Comparison of ENCODE assay signal across 8 cellular contexts in the genomic region with DNA sequence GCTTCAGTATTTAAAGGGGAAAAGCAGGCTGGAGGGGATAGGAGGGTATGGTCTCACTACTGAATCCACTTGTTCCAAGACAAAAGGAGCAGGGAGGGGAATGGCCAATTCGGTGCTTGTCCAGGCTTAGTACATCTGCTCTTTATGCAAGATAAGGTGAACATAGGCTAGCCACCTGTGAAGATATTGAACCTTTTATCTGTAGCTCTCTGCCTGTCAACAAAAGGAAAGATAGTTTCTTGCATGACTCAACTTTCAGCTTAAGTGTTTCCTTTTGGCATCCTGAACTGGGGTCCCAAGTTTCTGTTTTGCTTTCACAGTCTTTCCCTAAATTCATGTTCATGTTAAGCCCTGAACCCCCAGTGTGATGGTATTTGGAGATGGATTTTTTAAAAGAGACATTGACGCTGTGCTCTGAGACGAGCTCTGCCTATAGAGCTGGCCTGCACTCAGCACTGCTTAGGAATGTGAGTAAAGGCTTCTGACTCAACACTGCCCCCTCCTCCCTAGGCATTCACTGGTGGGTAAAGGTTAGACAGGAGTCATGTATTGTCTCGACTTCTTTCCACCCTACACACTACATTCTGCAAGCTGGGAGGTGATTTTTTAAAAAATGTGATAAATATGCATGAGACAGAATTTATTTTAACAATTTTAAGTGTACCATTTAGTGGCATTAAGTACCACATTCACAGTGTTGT. TPM values are rescaled to one million over a fixed set of nuclear protein-coding genes. Genes with fewer than 3 reads are reported as not detected.
A peak's percentile ranks its signal among the peaks of the same experiment; 100 is the strongest.
DNase-seq lines count a peak whose midpoint lies in the region; ATAC-seq and TF ChIP-seq lines count a peak whose summit lies in the region.

No MANE protein-coding gene starts in this region.

- POLR2A ChIA-PET in AG04449 (lab: Yijun Ruan, JAX) (no interaction called here), SK-N-SH (lab: Yijun Ruan, JAX) (no interaction called here)

- WGBS in SK-N-SH (ENCODE audit: low lambda C conversion rate): 24% methylated on average over 4 of the region's 4 CpGs

- no peaks in the 10 kb centered on the region for H3K36me3 ChIP-seq in SK-N-SH (replicated peaks in 1 of 2; ENCODE audit: control insufficient read depth in 1 of 2, insufficient read depth in 2 of 2, low read length in 1 of 2)

- H3K9me3 ChIP-seq in SK-N-SH: no peaks in the 10 kb centered on the region

- ATAC-seq in GM18520 (IDR thresholded peaks at IDR 0.05; ENCODE audit: unreplicated experiment) (no peak), GM19328 (IDR thresholded peaks at IDR 0.05; ENCODE audit: unreplicated experiment) (no peak), HG03108 (IDR thresholded peaks at IDR 0.05; ENCODE audit: unreplicated experiment) (no peak)

- CTCF ChIA-PET in AG04449 (lab: Yijun Ruan, JAX): interaction anchor here (0.9 to 1.8 kb wide), 2 partner anchors 15 to 64 kb away, joined by 3 to 4 read pairs; a partner anchor contains a TSS
- CTCF ChIA-PET in SK-N-SH (lab: Yijun Ruan, JAX): interaction anchor here (0.8 to 2.1 kb wide), 5 partner anchors 11 to 111 kb away, joined by 3 to 12 read pairs (median 3); no protein-coding TSS in a partner anchor

- peaks cover 0 to 2% of the 10 kb centered on the region in 2 experiments; a peak in 1 of 4 replicates for H3K4me1 ChIP-seq in SK-N-SH (ENCODE audit: control insufficient read depth in 1 of 2, insufficient read depth in 2 of 2, low read depth in 1 of 2, low read length in 1 of 2)

- peaks cover 7% of the 10 kb centered on the region; the same call in 1 of the 2 replicates for H3K27me3 ChIP-seq in SK-N-SH (ENCODE audit: insufficient read depth)

- TF ChIP-seq CTCF in AG04449 (IDR thresholded peaks at IDR 0.05; ENCODE audit: insufficient read depth, low read length, missing control alignments) (peak; percentile 19), GM20000 (IDR thresholded peaks at IDR 0.05; ENCODE audit: extremely low read depth, missing control alignments) (peak; percentile 24), SK-N-SH (IDR thresholded peaks at IDR 0.05) (peak; percentile 40)

- no peak overlapping the region for H3K27ac ChIP-seq in SK-N-SH (ENCODE audit: low read depth in 2 of 2, low read length in 1 of 2)

- H3K9me2 ChIP-seq in SK-N-SH: no peaks in the 10 kb centered on the region

- TF ChIP-seq EP300 in SK-N-SH (IDR thresholded peaks at IDR 0.05; ENCODE audit: borderline replicate concordance in 1 of 2, low read depth in 1 of 2, low read length in 1 of 2): no peak

- H4K20me1 ChIP-seq in SK-N-SH (ENCODE audit: insufficient read depth): no peaks in the 10 kb centered on the region

- H3F3A ChIP-seq in SK-N-SH (replicated peaks; ENCODE audit: insufficient read depth): no peaks in the 10 kb centered on the region

- H3K4me2 ChIP-seq in SK-N-SH: peak overlapping the region; percentile 31; the same call in 1 of the 2 replicates

- DNase-seq in AG04449 (ENCODE audit: low read depth, low spot score) (no peak), GM20000 (ENCODE audit: low spot score) (no peak), SK-N-SH (no peak), iPS-NIHi7 (ENCODE audit: extremely low spot score) (peak; percentile 68), NCI-H748 (lab: John Stamatoyannopoulos, UW; ENCODE audit: unreplicated experiment) (no peak)

- H3K4me3 ChIP-seq in AG04449 (ENCODE audit: low read depth, low read length) (no peak overlapping the region), SK-N-SH (ENCODE audit: low read depth in 2 of 2, low read length in 1 of 2) (no peak overlapping the region)

- H3K79me2 ChIP-seq in SK-N-SH (ENCODE audit: insufficient read depth): no peaks in the 10 kb centered on the region

- H2AFZ ChIP-seq in SK-N-SH (ENCODE audit: low read depth): no peak overlapping the region

- 0 out of 2 replicates have a peak, but pooled peaks have one; percentile 7 for TF ChIP-seq RAD21 in SK-N-SH (IDR thresholded peaks at IDR 0.05; ENCODE audit: low read length)

- H3K9ac ChIP-seq in SK-N-SH: no peak overlapping the region

TF ChIP-seq in SK-N-SH, 30 proteins besides CTCF, POLR2A, EP300 and RAD21:
- TF ChIP-seq MXI1 (IDR thresholded peaks at IDR 0.05; ENCODE audit: low read depth, low read length) (no peak), ELF1 (IDR thresholded peaks at IDR 0.05) (no peak), FOXJ3 (CRISPR knock-in tag; IDR thresholded peaks at IDR 0.05) (no peak), RFX5 (IDR thresholded peaks at IDR 0.05; ENCODE audit: low read length) (no peak), FOSL2 (IDR thresholded peaks at IDR 0.05; ENCODE audit: borderline replicate concordance, low read depth) (no peak; the same call in 1 of the 2 replicates), TCF12 (IDR thresholded peaks at IDR 0.05) (no peak), EZH2phosphoT487 (IDR thresholded peaks at IDR 0.05; ENCODE audit: borderline replicate concordance, low read depth) (no peak), POLR2AphosphoS5 (IDR thresholded peaks at IDR 0.05; ENCODE audit: low read depth, low read length) (no peak), FOXM1 (IDR thresholded peaks at IDR 0.05; ENCODE audit: low read depth) (no peak)
- TF ChIP-seq, protein P1, sequence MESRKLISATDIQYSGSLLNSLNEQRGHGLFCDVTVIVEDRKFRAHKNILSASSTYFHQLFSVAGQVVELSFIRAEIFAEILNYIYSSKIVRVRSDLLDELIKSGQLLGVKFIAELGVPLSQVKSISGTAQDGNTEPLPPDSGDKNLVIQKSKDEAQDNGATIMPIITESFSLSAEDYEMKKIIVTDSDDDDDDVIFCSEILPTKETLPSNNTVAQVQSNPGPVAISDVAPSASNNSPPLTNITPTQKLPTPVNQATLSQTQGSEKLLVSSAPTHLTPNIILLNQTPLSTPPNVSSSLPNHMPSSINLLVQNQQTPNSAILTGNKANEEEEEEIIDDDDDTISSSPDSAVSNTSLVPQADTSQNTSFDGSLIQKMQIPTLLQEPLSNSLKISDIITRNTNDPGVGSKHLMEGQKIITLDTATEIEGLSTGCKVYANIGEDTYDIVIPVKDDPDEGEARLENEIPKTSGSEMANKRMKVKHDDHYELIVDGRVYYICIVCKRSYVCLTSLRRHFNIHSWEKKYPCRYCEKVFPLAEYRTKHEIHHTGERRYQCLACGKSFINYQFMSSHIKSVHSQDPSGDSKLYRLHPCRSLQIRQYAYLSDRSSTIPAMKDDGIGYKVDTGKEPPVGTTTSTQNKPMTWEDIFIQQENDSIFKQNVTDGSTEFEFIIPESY (IDR thresholded peaks at IDR 0.05; ENCODE audit: borderline replicate concordance, low read depth): no peak
- TF ChIP-seq, protein P2, sequence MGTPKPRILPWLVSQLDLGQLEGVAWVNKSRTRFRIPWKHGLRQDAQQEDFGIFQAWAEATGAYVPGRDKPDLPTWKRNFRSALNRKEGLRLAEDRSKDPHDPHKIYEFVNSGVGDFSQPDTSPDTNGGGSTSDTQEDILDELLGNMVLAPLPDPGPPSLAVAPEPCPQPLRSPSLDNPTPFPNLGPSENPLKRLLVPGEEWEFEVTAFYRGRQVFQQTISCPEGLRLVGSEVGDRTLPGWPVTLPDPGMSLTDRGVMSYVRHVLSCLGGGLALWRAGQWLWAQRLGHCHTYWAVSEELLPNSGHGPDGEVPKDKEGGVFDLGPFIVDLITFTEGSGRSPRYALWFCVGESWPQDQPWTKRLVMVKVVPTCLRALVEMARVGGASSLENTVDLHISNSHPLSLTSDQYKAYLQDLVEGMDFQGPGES (IDR thresholded peaks at IDR 0.05; ENCODE audit: low read depth, low read length): no peak
- TF ChIP-seq, protein P3, sequence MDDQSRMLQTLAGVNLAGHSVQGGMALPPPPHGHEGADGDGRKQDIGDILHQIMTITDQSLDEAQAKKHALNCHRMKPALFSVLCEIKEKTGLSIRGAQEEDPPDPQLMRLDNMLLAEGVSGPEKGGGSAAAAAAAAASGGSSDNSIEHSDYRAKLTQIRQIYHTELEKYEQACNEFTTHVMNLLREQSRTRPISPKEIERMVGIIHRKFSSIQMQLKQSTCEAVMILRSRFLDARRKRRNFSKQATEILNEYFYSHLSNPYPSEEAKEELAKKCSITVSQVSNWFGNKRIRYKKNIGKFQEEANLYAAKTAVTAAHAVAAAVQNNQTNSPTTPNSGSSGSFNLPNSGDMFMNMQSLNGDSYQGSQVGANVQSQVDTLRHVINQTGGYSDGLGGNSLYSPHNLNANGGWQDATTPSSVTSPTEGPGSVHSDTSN (IDR thresholded peaks at IDR 0.05): no peak
- TF ChIP-seq, protein P4, sequence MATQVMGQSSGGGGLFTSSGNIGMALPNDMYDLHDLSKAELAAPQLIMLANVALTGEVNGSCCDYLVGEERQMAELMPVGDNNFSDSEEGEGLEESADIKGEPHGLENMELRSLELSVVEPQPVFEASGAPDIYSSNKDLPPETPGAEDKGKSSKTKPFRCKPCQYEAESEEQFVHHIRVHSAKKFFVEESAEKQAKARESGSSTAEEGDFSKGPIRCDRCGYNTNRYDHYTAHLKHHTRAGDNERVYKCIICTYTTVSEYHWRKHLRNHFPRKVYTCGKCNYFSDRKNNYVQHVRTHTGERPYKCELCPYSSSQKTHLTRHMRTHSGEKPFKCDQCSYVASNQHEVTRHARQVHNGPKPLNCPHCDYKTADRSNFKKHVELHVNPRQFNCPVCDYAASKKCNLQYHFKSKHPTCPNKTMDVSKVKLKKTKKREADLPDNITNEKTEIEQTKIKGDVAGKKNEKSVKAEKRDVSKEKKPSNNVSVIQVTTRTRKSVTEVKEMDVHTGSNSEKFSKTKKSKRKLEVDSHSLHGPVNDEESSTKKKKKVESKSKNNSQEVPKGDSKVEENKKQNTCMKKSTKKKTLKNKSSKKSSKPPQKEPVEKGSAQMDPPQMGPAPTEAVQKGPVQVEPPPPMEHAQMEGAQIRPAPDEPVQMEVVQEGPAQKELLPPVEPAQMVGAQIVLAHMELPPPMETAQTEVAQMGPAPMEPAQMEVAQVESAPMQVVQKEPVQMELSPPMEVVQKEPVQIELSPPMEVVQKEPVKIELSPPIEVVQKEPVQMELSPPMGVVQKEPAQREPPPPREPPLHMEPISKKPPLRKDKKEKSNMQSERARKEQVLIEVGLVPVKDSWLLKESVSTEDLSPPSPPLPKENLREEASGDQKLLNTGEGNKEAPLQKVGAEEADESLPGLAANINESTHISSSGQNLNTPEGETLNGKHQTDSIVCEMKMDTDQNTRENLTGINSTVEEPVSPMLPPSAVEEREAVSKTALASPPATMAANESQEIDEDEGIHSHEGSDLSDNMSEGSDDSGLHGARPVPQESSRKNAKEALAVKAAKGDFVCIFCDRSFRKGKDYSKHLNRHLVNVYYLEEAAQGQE (IDR thresholded peaks at IDR 0.05; ENCODE audit: low read depth, low read length): no peak

RNA-seq across cellular contexts. Expression of a gene that starts 28.2 kb away (rescaled TPM):
- 0.21 and 0.38 TPM in 2 replicates for polyA plus RNA-seq in SK-N-SH (2012; rRNA removed)
- 0.43 and 0.49 TPM in 2 replicates for polyA plus RNA-seq in SK-N-SH (2012; cell fraction: cytosol; rRNA removed)
- 0.29 and 0.30 TPM in 2 replicates for polyA plus RNA-seq in SK-N-SH (2012; cell fraction: nucleus; rRNA removed)

RNA-seq across cellular contexts. Expression of a gene that starts 58.6 kb away (rescaled TPM):
- polyA plus RNA-seq in SK-N-SH (2012; rRNA removed): 7.8 and 10.0 TPM in 2 replicates
- polyA plus RNA-seq in SK-N-SH (2012; cell fraction: cytosol; rRNA removed): 10.4 and 11.7 TPM in 2 replicates
- 14.5 and 17.6 TPM in 2 replicates for polyA plus RNA-seq in SK-N-SH (2012; cell fraction: nucleus; rRNA removed)
